1 cellular context compared by ENCODE assay signal in the genomic region with DNA sequence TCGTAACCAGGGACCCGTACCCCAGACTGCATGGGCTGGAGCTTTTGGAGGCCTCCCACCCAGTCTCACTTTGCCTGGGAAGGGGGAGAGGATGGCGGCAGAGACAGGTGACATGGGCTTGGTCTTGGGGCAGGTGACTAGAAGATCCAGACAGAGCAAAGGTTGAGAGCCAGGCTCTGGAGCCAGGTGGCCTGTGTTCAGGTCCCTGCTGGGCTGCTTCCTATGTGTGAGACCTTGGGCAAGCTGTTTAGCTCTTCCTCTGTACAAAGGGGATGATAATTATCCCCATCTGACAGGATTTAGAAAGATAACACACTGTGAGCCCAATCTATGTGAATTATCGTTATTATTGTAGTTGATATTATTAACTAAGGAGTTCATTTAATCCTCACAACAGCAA.
TF ChIP-seq lines count a peak whose summit lies in the region.

No MANE protein-coding gene starts in this region.

TF ChIP-seq in IMR-90, 13 proteins besides CTCF, POLR2A, EP300 and RAD21 (continued from another document):
- TF ChIP-seq, protein P1, sequence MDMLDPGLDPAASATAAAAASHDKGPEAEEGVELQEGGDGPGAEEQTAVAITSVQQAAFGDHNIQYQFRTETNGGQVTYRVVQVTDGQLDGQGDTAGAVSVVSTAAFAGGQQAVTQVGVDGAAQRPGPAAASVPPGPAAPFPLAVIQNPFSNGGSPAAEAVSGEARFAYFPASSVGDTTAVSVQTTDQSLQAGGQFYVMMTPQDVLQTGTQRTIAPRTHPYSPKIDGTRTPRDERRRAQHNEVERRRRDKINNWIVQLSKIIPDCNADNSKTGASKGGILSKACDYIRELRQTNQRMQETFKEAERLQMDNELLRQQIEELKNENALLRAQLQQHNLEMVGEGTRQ (IDR thresholded peaks at IDR 0.05; ENCODE audit: low read depth, low read length) = no peak
- no peak for TF ChIP-seq CHD1 (IDR thresholded peaks at IDR 0.05; ENCODE audit: low read depth, low read length)
